In genomic region chr6:136787726-136788068, GRCh38 we compare ENCODE assay signal across 11 cellular contexts. TPM values are rescaled to one million over a fixed set of nuclear protein-coding genes. Genes with fewer than 3 reads are reported as not detected.
DNase-seq lines count a peak whose midpoint lies in the region; ATAC-seq and TF ChIP-seq lines count a peak whose summit lies in the region.
"Had no signal": no experiment of that assay in that cellular context is flagged by ENCODE, and none has a peak within 500 bp of the region (broad histone marks: within the 10 kb centered on the region; RNA-seq: fewer than 3 reads in every experiment).

No MANE protein-coding gene starts in this region.

- 0 out of 2 replicates have a peak, but pooled peaks cover 1% of the 10 kb centered on the region for H3F3A ChIP-seq in GM23338 (replicated peaks; ENCODE audit: low read depth)

- H3K9me2 ChIP-seq in OCI-LY7 (ENCODE audit: insufficient read depth, low read length) (no peaks in the 10 kb centered on the region), GM23338 (ENCODE audit: insufficient read depth) (no peaks in the 10 kb centered on the region)

- peaks cover 83% of the 10 kb centered on the region for H3K79me2 ChIP-seq in OCI-LY7 (ENCODE audit: insufficient read depth, low read depth, low read length)
- H3K79me2 ChIP-seq in GM23338 (replicated peaks; ENCODE audit: insufficient read depth): no peaks in the 10 kb centered on the region

- no peaks in the 10 kb centered on the region for H3K9me3 ChIP-seq in CD8-positive, alpha-beta T cell (ENCODE audit: low read length)
- H3K9me3 ChIP-seq in OCI-LY7 (ENCODE audit: low read length): no peaks in the 10 kb centered on the region
- no peaks in the 10 kb centered on the region for H3K9me3 ChIP-seq in ovary

- no peak for ATAC-seq in CD8-positive, alpha-beta T cell
- ATAC-seq in GM23338: no peak
- ATAC-seq: left cardiac atrium had no signal

- no TSS peak for BruUV-seq in OCI-LY7 (replicated peaks; lab: Mats Ljungman, UMichigan)

- H3K4me2 ChIP-seq in OCI-LY7 (ENCODE audit: low read length): peak overlapping the region; percentile 38
- H3K4me2 ChIP-seq in GM23338: no peak overlapping the region

- H3K4me1 ChIP-seq in CD8-positive, alpha-beta T cell (ENCODE audit: insufficient read depth, low read length): peaks cover 70% of the 10 kb centered on the region
- H3K4me1 ChIP-seq in OCI-LY7 (ENCODE audit: insufficient read depth, low read length, poor library complexity, severe bottlenecking) (peaks cover 63% of the 10 kb centered on the region), ovary (ENCODE audit: insufficient read depth) (peaks cover 27% of the 10 kb centered on the region), GM23338 (ENCODE audit: insufficient read depth) (0 out of 2 replicates have a peak, but pooled peaks cover 6% of the 10 kb centered on the region)

- peak overlapping the region; percentile 94 for H3K4me3 Mint-ChIP-seq in CD8-positive, alpha-beta T cell
- H3K4me3 Mint-ChIP-seq in GM23338: no peak overlapping the region

- CTCF ChIA-PET in CD8-positive, alpha-beta T cell (lab: Charles Lee): interaction anchor here (0.8 to 2.6 kb wide), 5 partner anchors 24 to 144 kb away, joined by 3 to 11 read pairs (median 5); no protein-coding TSS in a partner anchor
- CTCF ChIA-PET in OCI-LY7 (lab: Charles Lee; ENCODE audit: unreplicated experiment): interaction anchor here (1.9 kb wide), 1 partner anchor 143 kb away, joined by 4 read pairs; no protein-coding TSS in a partner anchor

- H3K4me3 ChIP-seq in CD8-positive, alpha-beta T cell (ENCODE audit: low read depth, low read length): no peak overlapping the region
- H3K4me3 ChIP-seq in OCI-LY7 (ENCODE audit: low read depth, low read length, poor library complexity, severe bottlenecking) (no peak overlapping the region), choroid plexus epithelial cell (ENCODE audit: low read depth, low read length) (peak overlapping the region; percentile 13), ovary (peak overlapping the region; percentile 63), GM23338 (no peak overlapping the region)

- H3K36me3 ChIP-seq in CD8-positive, alpha-beta T cell (ENCODE audit: insufficient read depth, low read length): no peaks in the 10 kb centered on the region
- H3K36me3 ChIP-seq in OCI-LY7 (ENCODE audit: insufficient read depth, low read length) (peaks cover 11% of the 10 kb centered on the region), ovary (no peaks in the 10 kb centered on the region), GM23338 (ENCODE audit: insufficient read depth) (no peaks in the 10 kb centered on the region)

- H3K4me1 Mint-ChIP-seq in CD8-positive, alpha-beta T cell (ENCODE audit: low read depth): peaks cover 76% of the 10 kb centered on the region
- H3K4me1 Mint-ChIP-seq in GM23338: peaks cover 8% of the 10 kb centered on the region; the same call in 1 of the 3 replicates

- H3K27ac Mint-ChIP-seq in CD8-positive, alpha-beta T cell: peak overlapping the region; percentile 88
- H3K27ac Mint-ChIP-seq in GM23338: no peak overlapping the region

- 72 to 78% (median 73%) methylated on average over 4 of the region's 4 CpGs for WGBS in ovary, 3 donors

- POLR2A ChIA-PET in CD8-positive, alpha-beta T cell (lab: Charles Lee): interaction anchor here (1.2 to 2.0 kb wide), 3 partner anchors 25 to 144 kb away, joined by 4 to 5 read pairs (median 4); no protein-coding TSS in a partner anchor
- POLR2A ChIA-PET in OCI-LY7 (lab: Charles Lee): interaction anchor here (0.5 to 9.6 kb wide), 9 partner anchors 12 to 213 kb away, joined by 3 to 156 read pairs (median 6); no protein-coding TSS in a partner anchor

- H3K27me3 ChIP-seq in CD8-positive, alpha-beta T cell (ENCODE audit: insufficient read depth, low read length): no peaks in the 10 kb centered on the region
- H3K27me3 ChIP-seq in ovary (no peaks in the 10 kb centered on the region), GM23338 (ENCODE audit: insufficient read depth) (peaks cover 36% of the 10 kb centered on the region)

- H3K36me3 Mint-ChIP-seq in CD8-positive, alpha-beta T cell: peaks cover 15% of the 10 kb centered on the region
- H3K36me3 Mint-ChIP-seq in GM23338 (ENCODE audit: low read depth): no peaks in the 10 kb centered on the region; the same call in 2 of the 3 replicates

- TF ChIP-seq EP300 in ovary (IDR thresholded peaks at IDR 0.05): no peak

- TF ChIP-seq CTCF in CD8-positive, alpha-beta T cell (IDR thresholded peaks at IDR 0.05): no peak
- TF ChIP-seq CTCF in OCI-LY7 (conservative IDR thresholded peaks at IDR 0.05; ENCODE audit: low read length) (no peak), choroid plexus epithelial cell (conservative IDR thresholded peaks at IDR 0.05; ENCODE audit: low read depth, low read length) (no peak), ovary (IDR thresholded peaks at IDR 0.05) (no peak), GM23338 (conservative IDR thresholded peaks at IDR 0.05; ENCODE audit: low read depth in 2 of 2) (no peak)

- H3K9me3 Mint-ChIP-seq in CD8-positive, alpha-beta T cell: no peaks in the 10 kb centered on the region
- no peaks in the 10 kb centered on the region; the same call in 2 of the 3 replicates for H3K9me3 Mint-ChIP-seq in GM23338

- intact Hi-C loops in CD8-positive, alpha-beta T cell (cut with DNase I, micrococcal nuclease): no loop called here
- intact Hi-C loops in OCI-LY7 (cut with micrococcal nuclease; ENCODE audit: unreplicated experiment): no loop called here
- intact Hi-C loops in ovary (cut with DNase I): no loop called here

- no peaks in the 10 kb centered on the region for H3K27me3 Mint-ChIP-seq in CD8-positive, alpha-beta T cell (ENCODE audit: low read depth)
- peaks cover 21% of the 10 kb centered on the region for H3K27me3 Mint-ChIP-seq in GM23338 (ENCODE audit: insufficient read depth, low read depth, poor library complexity)

- H2AFZ ChIP-seq in OCI-LY7 (ENCODE audit: low read length): no peak overlapping the region
- no peak overlapping the region for H2AFZ ChIP-seq in GM23338

- no peak for DNase-seq in CD8-positive, alpha-beta T cell
- DNase-seq in OCI-LY7 (ENCODE audit: low spot score) (no peak), choroid plexus epithelial cell (ENCODE audit: low read depth) (no peak), ovary (no peak), cerebellum (ENCODE audit: low spot score) (no peak), GM23338 (ENCODE audit: low spot score) (no peak), AG20443 (ENCODE audit: low spot score) (no peak), NCI-H2081 treated with DMSO at 0.1 percent for 48 hours (lab: John Stamatoyannopoulos, UW) (no peak)
- DNase-seq: left cardiac atrium, NCI-H2171, RPMI8226 had no signal

- H4K20me1 ChIP-seq in OCI-LY7 (ENCODE audit: insufficient read depth, low read length): no peaks in the 10 kb centered on the region
- H4K20me1 ChIP-seq in GM23338 (replicated peaks; ENCODE audit: insufficient read depth): no peaks in the 10 kb centered on the region

- no peak for TF ChIP-seq POLR2A in ovary (IDR thresholded peaks at IDR 0.05)

- no peak overlapping the region for H3K27ac ChIP-seq in CD8-positive, alpha-beta T cell (ENCODE audit: low read depth, low read length)
- H3K27ac ChIP-seq in OCI-LY7 (ENCODE audit: low read depth, low read length, poor library complexity, severe bottlenecking) (no peak overlapping the region), ovary (no peak overlapping the region), GM23338 (ENCODE audit: low read depth) (no peak overlapping the region)

RNA-seq across cellular contexts. Expression of gene MAP3K5, which starts 4.6 kb away (rescaled TPM):
- total RNA-seq in CD8-positive, alpha-beta T cell: 10 to 100 TPM; 11.1 to 11.3 TPM
- 12.0 and 13.8 TPM in 2 replicates for total RNA-seq in OCI-LY7 (2014; rRNA removed; shearing (Covaris generic))
- total RNA-seq in OCI-LY7 (2022) (16.6 and 17.1 TPM in 2 replicates), ovary (100 to 1,000 TPM in 3 of 7 donors, 10 to 100 TPM in 4; 37.0 to 217 (median 92.0) TPM), cerebellum (12.5 TPM)
- polyA plus RNA-seq in ovary (10 to 100 TPM; 60.6 to 61.7 TPM), GM23338 (2016; fragmentation: Nextera tagmentation; extraction: Ambion mirVana) (0.76 and 0.78 TPM in 2 replicates)
- 2.8 and 2.9 TPM in 2 replicates for total RNA-seq in GM23338 (2014; rRNA removed; shearing (Covaris generic))

RNA-seq across cellular contexts. Expression of gene PEX7, which starts 34.7 kb away (rescaled TPM):
- 1 to 10 TPM; 2.6 to 2.8 TPM for total RNA-seq in CD8-positive, alpha-beta T cell
- total RNA-seq in OCI-LY7 (2014; rRNA removed; shearing (Covaris generic)): 7.3 and 8.4 TPM in 2 replicates
- 5.8 and 7.9 TPM in 2 replicates for total RNA-seq in OCI-LY7 (2022)
- 1 to 10 TPM; 5.7 to 9.8 (median 6.7) TPM for total RNA-seq in ovary
- 10 to 100 TPM in 1 of 2 donors, 1 to 10 TPM in 1; 7.2 to 13.8 TPM for polyA plus RNA-seq in ovary
- total RNA-seq in cerebellum: 7.0 TPM
- 13.5 and 24.1 TPM in 2 replicates for total RNA-seq in GM23338 (2014; rRNA removed; shearing (Covaris generic))
- 11.8 and 12.4 TPM in 2 replicates for polyA plus RNA-seq in GM23338 (2016; fragmentation: Nextera tagmentation; extraction: Ambion mirVana)

Comparison
In these comparisons a context has a peak if more than half of its experiments do, and no peak if none do; other contexts are left out.
1. H3K4me3 ChIP-seq: peak in choroid plexus epithelial cell (single experiment) and ovary (single experiment); none in CD8-positive, alpha-beta T cell (single experiment), OCI-LY7 (single experiment) and GM23338 (single experiment).